3 cellular contexts compared by ENCODE assay signal in the genomic region with DNA sequence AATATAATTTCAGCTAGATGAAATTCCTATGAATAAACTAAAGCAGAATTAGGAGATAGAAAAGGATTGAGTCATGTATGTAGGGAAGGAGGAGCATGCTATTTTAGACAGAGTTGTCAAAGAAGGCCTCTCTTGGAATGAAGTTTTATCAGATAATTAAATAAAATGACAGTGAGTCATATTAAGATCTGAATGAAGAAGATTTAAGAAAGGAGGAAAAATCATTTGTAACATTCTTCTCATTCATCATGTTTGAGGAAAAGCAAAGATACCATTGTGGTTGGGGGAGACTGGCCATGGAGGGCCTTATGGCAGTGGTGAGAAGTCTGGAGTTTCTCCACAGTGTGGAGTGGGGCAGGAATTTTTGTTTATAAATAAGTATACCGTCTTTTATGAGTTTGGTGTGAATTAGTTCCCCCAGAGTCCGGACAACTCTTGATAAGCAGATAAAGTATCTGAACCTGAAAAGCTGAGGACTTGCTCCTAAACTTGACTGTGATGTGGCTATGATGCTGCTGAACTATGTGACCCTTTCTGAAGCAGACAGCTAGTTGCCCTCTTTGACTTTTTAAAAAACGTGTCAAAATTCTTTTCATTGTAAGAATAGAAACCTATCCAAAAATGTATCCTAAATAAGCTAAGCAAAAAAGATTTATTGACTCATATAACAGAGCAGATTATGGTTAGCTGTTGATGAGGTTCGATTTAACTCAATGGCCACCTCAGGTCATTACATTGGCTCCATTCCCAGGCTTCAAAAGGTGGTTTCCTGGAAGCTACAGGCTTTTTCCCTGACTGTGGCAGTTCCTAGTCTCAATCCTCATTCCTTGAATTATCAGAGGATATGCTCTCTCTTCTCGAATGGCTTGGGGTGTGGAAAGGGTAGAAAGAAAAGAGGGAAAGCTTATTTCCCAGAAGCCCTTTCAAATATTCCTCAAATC.
TF ChIP-seq lines count a peak whose summit lies in the region.

No MANE protein-coding gene starts in this region.

TF ChIP-seq in liver, 16 proteins besides CTCF, POLR2A, EP300 and RAD21 (continued from another document):
- TF ChIP-seq FOXA1 (IDR thresholded peaks at IDR 0.05) (no peak), NR2F2 (IDR thresholded peaks at IDR 0.05) (no peak), HNF4G (IDR thresholded peaks at IDR 0.05) (no peak), YY1 (IDR thresholded peaks at IDR 0.05) (peak; percentile 26), TAF1 (conservative IDR thresholded peaks at IDR 0.05) (no peak), HNF4A (conservative IDR thresholded peaks at IDR 0.05) (peak in 1 of 2 donors; percentile 14), JUND (IDR thresholded peaks at IDR 0.05) (no peak), SP1 (IDR thresholded peaks at IDR 0.05) (peak; percentile 28)
- TF ChIP-seq, protein P1, sequence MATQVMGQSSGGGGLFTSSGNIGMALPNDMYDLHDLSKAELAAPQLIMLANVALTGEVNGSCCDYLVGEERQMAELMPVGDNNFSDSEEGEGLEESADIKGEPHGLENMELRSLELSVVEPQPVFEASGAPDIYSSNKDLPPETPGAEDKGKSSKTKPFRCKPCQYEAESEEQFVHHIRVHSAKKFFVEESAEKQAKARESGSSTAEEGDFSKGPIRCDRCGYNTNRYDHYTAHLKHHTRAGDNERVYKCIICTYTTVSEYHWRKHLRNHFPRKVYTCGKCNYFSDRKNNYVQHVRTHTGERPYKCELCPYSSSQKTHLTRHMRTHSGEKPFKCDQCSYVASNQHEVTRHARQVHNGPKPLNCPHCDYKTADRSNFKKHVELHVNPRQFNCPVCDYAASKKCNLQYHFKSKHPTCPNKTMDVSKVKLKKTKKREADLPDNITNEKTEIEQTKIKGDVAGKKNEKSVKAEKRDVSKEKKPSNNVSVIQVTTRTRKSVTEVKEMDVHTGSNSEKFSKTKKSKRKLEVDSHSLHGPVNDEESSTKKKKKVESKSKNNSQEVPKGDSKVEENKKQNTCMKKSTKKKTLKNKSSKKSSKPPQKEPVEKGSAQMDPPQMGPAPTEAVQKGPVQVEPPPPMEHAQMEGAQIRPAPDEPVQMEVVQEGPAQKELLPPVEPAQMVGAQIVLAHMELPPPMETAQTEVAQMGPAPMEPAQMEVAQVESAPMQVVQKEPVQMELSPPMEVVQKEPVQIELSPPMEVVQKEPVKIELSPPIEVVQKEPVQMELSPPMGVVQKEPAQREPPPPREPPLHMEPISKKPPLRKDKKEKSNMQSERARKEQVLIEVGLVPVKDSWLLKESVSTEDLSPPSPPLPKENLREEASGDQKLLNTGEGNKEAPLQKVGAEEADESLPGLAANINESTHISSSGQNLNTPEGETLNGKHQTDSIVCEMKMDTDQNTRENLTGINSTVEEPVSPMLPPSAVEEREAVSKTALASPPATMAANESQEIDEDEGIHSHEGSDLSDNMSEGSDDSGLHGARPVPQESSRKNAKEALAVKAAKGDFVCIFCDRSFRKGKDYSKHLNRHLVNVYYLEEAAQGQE (IDR thresholded peaks at IDR 0.05): no peak
- TF ChIP-seq, protein P2, sequence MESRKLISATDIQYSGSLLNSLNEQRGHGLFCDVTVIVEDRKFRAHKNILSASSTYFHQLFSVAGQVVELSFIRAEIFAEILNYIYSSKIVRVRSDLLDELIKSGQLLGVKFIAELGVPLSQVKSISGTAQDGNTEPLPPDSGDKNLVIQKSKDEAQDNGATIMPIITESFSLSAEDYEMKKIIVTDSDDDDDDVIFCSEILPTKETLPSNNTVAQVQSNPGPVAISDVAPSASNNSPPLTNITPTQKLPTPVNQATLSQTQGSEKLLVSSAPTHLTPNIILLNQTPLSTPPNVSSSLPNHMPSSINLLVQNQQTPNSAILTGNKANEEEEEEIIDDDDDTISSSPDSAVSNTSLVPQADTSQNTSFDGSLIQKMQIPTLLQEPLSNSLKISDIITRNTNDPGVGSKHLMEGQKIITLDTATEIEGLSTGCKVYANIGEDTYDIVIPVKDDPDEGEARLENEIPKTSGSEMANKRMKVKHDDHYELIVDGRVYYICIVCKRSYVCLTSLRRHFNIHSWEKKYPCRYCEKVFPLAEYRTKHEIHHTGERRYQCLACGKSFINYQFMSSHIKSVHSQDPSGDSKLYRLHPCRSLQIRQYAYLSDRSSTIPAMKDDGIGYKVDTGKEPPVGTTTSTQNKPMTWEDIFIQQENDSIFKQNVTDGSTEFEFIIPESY (IDR thresholded peaks at IDR 0.05): no peak
- TF ChIP-seq, protein P3, sequence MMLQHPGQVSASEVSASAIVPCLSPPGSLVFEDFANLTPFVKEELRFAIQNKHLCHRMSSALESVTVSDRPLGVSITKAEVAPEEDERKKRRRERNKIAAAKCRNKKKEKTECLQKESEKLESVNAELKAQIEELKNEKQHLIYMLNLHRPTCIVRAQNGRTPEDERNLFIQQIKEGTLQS (IDR thresholded peaks at IDR 0.05): no peak

TF ChIP-seq in HepG2, 621 proteins besides CTCF, POLR2A, EP300 and RAD21 (continues in another document):
- TF ChIP-seq, protein P4, sequence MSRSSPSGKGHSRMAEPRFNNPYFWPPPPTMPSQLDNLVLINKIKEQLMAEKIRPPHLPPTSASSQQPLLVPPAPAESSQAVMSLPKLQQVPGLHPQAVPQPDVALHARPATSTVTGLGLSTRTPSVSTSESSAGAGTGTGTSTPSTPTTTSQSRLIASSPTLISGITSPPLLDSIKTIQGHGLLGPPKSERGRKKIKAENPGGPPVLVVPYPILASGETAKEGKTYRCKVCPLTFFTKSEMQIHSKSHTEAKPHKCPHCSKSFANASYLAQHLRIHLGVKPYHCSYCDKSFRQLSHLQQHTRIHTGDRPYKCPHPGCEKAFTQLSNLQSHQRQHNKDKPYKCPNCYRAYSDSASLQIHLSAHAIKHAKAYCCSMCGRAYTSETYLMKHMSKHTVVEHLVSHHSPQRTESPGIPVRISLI (CRISPR knock-in tag; IDR thresholded peaks at IDR 0.05; ENCODE audit: borderline replicate concordance): no peak
- no peak for TF ChIP-seq KDM6A (CRISPR knock-in tag; IDR thresholded peaks at IDR 0.05; ENCODE audit: low read depth)
- no peak for TF ChIP-seq ZNF652 (CRISPR knock-in tag; IDR thresholded peaks at IDR 0.05; ENCODE audit: borderline replicate concordance, low read depth)
- no peak for TF ChIP-seq FOXK2 (IDR thresholded peaks at IDR 0.05)
- TF ChIP-seq, protein P5, sequence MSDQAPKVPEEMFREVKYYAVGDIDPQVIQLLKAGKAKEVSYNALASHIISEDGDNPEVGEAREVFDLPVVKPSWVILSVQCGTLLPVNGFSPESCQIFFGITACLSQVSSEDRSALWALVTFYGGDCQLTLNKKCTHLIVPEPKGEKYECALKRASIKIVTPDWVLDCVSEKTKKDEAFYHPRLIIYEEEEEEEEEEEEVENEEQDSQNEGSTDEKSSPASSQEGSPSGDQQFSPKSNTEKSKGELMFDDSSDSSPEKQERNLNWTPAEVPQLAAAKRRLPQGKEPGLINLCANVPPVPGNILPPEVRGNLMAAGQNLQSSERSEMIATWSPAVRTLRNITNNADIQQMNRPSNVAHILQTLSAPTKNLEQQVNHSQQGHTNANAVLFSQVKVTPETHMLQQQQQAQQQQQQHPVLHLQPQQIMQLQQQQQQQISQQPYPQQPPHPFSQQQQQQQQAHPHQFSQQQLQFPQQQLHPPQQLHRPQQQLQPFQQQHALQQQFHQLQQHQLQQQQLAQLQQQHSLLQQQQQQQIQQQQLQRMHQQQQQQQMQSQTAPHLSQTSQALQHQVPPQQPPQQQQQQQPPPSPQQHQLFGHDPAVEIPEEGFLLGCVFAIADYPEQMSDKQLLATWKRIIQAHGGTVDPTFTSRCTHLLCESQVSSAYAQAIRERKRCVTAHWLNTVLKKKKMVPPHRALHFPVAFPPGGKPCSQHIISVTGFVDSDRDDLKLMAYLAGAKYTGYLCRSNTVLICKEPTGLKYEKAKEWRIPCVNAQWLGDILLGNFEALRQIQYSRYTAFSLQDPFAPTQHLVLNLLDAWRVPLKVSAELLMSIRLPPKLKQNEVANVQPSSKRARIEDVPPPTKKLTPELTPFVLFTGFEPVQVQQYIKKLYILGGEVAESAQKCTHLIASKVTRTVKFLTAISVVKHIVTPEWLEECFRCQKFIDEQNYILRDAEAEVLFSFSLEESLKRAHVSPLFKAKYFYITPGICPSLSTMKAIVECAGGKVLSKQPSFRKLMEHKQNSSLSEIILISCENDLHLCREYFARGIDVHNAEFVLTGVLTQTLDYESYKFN (CRISPR knock-in tag; conservative IDR thresholded peaks at IDR 0.05): no peak
- no peak for TF ChIP-seq REPIN1 (CRISPR knock-in tag; IDR thresholded peaks at IDR 0.05; ENCODE audit: borderline replicate concordance, low read depth)
- TF ChIP-seq ESRRA (CRISPR knock-in tag; IDR thresholded peaks at IDR 0.05; ENCODE audit: low read depth): no peak
- TF ChIP-seq, protein P6, sequence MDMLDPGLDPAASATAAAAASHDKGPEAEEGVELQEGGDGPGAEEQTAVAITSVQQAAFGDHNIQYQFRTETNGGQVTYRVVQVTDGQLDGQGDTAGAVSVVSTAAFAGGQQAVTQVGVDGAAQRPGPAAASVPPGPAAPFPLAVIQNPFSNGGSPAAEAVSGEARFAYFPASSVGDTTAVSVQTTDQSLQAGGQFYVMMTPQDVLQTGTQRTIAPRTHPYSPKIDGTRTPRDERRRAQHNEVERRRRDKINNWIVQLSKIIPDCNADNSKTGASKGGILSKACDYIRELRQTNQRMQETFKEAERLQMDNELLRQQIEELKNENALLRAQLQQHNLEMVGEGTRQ (IDR thresholded peaks at IDR 0.05; ENCODE audit: low read depth, low read length): no peak
- TF ChIP-seq, protein P6 (CRISPR knock-in tag; IDR thresholded peaks at IDR 0.05; ENCODE audit: borderline replicate concordance): no peak
- TF ChIP-seq TAF15 (IDR thresholded peaks at IDR 0.05; ENCODE audit: low read depth, low read length, poor library complexity, severe bottlenecking): no peak
- TF ChIP-seq PCBP1 (IDR thresholded peaks at IDR 0.05; ENCODE audit: borderline replicate concordance, low read depth, low read length): no peak
- no peak for TF ChIP-seq ZNF292 (CRISPR knock-in tag; IDR thresholded peaks at IDR 0.05; ENCODE audit: borderline replicate concordance, low read depth)

TF ChIP-seq in SK-N-SH treated with all-trans-retinoic acid at 6 μM for 48 hours, 23 proteins besides CTCF, POLR2A, EP300 and RAD21 (continued from another document):
- TF ChIP-seq, protein P7, sequence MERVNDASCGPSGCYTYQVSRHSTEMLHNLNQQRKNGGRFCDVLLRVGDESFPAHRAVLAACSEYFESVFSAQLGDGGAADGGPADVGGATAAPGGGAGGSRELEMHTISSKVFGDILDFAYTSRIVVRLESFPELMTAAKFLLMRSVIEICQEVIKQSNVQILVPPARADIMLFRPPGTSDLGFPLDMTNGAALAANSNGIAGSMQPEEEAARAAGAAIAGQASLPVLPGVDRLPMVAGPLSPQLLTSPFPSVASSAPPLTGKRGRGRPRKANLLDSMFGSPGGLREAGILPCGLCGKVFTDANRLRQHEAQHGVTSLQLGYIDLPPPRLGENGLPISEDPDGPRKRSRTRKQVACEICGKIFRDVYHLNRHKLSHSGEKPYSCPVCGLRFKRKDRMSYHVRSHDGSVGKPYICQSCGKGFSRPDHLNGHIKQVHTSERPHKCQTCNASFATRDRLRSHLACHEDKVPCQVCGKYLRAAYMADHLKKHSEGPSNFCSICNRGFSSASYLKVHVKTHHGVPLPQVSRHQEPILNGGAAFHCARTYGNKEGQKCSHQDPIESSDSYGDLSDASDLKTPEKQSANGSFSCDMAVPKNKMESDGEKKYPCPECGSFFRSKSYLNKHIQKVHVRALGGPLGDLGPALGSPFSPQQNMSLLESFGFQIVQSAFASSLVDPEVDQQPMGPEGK (CRISPR knock-in tag; IDR thresholded peaks at IDR 0.05; ENCODE audit: borderline replicate concordance): peak; percentile 71; the same call in 1 of the 2 replicates
- TF ChIP-seq, protein P8, sequence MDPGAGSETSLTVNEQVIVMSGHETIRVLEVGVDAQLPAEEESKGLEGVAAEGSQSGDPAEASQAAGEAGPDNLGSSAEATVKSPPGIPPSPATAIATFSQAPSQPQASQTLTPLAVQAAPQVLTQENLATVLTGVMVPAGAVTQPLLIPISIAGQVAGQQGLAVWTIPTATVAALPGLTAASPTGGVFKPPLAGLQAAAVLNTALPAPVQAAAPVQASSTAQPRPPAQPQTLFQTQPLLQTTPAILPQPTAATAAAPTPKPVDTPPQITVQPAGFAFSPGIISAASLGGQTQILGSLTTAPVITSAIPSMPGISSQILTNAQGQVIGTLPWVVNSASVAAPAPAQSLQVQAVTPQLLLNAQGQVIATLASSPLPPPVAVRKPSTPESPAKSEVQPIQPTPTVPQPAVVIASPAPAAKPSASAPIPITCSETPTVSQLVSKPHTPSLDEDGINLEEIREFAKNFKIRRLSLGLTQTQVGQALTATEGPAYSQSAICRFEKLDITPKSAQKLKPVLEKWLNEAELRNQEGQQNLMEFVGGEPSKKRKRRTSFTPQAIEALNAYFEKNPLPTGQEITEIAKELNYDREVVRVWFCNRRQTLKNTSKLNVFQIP (CRISPR knock-in tag; IDR thresholded peaks at IDR 0.05; ENCODE audit: borderline replicate concordance, low read depth): no peak
- TF ChIP-seq ISL1 (CRISPR knock-in tag; IDR thresholded peaks at IDR 0.05) (peak; percentile 94), RARB (CRISPR knock-in tag; IDR thresholded peaks at IDR 0.05) (no peak), ZC3H10 (CRISPR knock-in tag; IDR thresholded peaks at IDR 0.05) (peak; percentile 82; the same call in 1 of the 2 replicates)
TF ChIP-seq in SK-N-SH treated with all-trans-retinoic acid at 6 μM for 48 hours: peak in this region for 3.
